Comparison of ENCODE assay signal across 17 cellular contexts in genomic region chr11:88799749-88800500, GRCh38.
"Had no signal": no experiment of that assay in that cellular context is flagged by ENCODE, and none has a peak within 500 bp of the region (broad histone marks: within the 10 kb centered on the region; RNA-seq: fewer than 3 reads in every experiment).

No MANE protein-coding gene starts in this region.

- DNase-seq: activated CD4-positive, alpha-beta T cell treated with anti-CD3 and anti-CD28 coated beads, Interleukin-2, amount 50 U/mL, for 48 hours; activated naive CD4-positive, alpha-beta T cell treated with anti-CD3 and anti-CD28 coated beads for 36 hours; esophagus squamous epithelium; islet precursor cell; left lung; naive thymus-derived CD8-positive, alpha-beta T cell; posterior cingulate gyrus; right cardiac atrium; stimulated activated naive CD8-positive, alpha-beta T cell treated with anti-CD3 and anti-CD28 coated beads, Interleukin-15, Interleukin-2, amounts not matched to agents 100 U/mL and 50 U/mL, for 24 hours had no signal

- H3K4me1 Mint-ChIP-seq: activated T-helper 17 cell treated with anti-CD3 and anti-CD28 coated beads, Interleukin-2, amount 50 U/mL, for 72 hours; memory B cell had no signal

- H3K9me3 Mint-ChIP-seq: activated naive CD4-positive, alpha-beta T cell treated with anti-CD3 and anti-CD28 coated beads for 36 hours; activated T-helper 17 cell treated with anti-CD3 and anti-CD28 coated beads, Interleukin-2, amount 50 U/mL, for 72 hours; memory B cell; T-helper 2 cell treated with Interferon-gamma antibody and Interleukin-4, amounts not matched to agents 5 μg/mL and 100 μg/mL, for 36 hours; type B pancreatic cell had no signal

- H3K27me3 ChIP-seq: ascending aorta, esophagus squamous epithelium, gastroesophageal sphincter, left lung had no signal

- H3K27me3 Mint-ChIP-seq: activated T-helper 17 cell treated with anti-CD3 and anti-CD28 coated beads, Interleukin-2, amount 50 U/mL, for 72 hours; memory B cell; type B pancreatic cell had no signal

- H3K4me1 ChIP-seq: ascending aorta, esophagus squamous epithelium, gastroesophageal sphincter, left lung had no signal

- H3K4me2 ChIP-seq: smooth muscle cell had no signal

- H3K36me3 ChIP-seq: ascending aorta, esophagus squamous epithelium, gastroesophageal sphincter, left lung had no signal

- H3K36me3 Mint-ChIP-seq: memory B cell; naive thymus-derived CD8-positive, alpha-beta T cell; type B pancreatic cell had no signal

- H3K4me3 ChIP-seq: ascending aorta, coronary artery, esophagus squamous epithelium, gastroesophageal sphincter, left lung, smooth muscle cell had no signal

- H3K27ac Mint-ChIP-seq: activated naive CD4-positive, alpha-beta T cell treated with anti-CD3 and anti-CD28 coated beads for 36 hours; activated T-helper 17 cell treated with anti-CD3 and anti-CD28 coated beads, Interleukin-2, amount 50 U/mL, for 72 hours; memory B cell; naive thymus-derived CD8-positive, alpha-beta T cell; T-helper 2 cell treated with Interferon-gamma antibody and Interleukin-4, amounts not matched to agents 5 μg/mL and 100 μg/mL, for 36 hours; type B pancreatic cell had no signal

- H3K27ac ChIP-seq: ascending aorta, coronary artery, esophagus squamous epithelium, gastroesophageal sphincter, left lung had no signal

- ATAC-seq: activated T-helper 17 cell treated with anti-CD3 and anti-CD28 coated beads, Interleukin-2, amount 50 U/mL, for 72 hours; gastroesophageal sphincter; left lung; naive thymus-derived CD8-positive, alpha-beta T cell; right cardiac atrium; stimulated activated naive CD8-positive, alpha-beta T cell treated with anti-CD3 and anti-CD28 coated beads, Interleukin-15, Interleukin-2, amounts not matched to agents 100 U/mL and 50 U/mL, for 24 hours had no signal

- H3K4me3 Mint-ChIP-seq: activated naive CD4-positive, alpha-beta T cell treated with anti-CD3 and anti-CD28 coated beads for 36 hours; activated T-helper 17 cell treated with anti-CD3 and anti-CD28 coated beads, Interleukin-2, amount 50 U/mL, for 72 hours; memory B cell; naive thymus-derived CD8-positive, alpha-beta T cell; T-helper 2 cell treated with Interferon-gamma antibody and Interleukin-4, amounts not matched to agents 5 μg/mL and 100 μg/mL, for 36 hours; type B pancreatic cell had no signal
